17 cellular contexts compared by ENCODE assay signal in genomic region chr1:157442065-157442464, GRCh38.
DNase-seq lines count a peak whose midpoint lies in the region; ATAC-seq, FAIRE-seq and TF ChIP-seq lines count a peak whose summit lies in the region.
"Had no signal": no experiment of that assay in that cellular context is flagged by ENCODE, and none has a peak within 500 bp of the region (broad histone marks: within the 10 kb centered on the region; RNA-seq: fewer than 3 reads in every experiment).

No MANE protein-coding gene starts in this region.

- FAIRE-seq in kidney (lab: Jason Lieb, UNC), result peak; percentile 30
- no peak for FAIRE-seq in small intestine (lab: Jason Lieb, UNC)
- no peak for FAIRE-seq in urothelium cell line (lab: Jason Lieb, UNC)
- FAIRE-seq: H54 had no signal

- peak; percentile 14 for DNase-seq in HT-29 (ENCODE audit: low spot score)
- DNase-seq in kidney, result no peak
- peak; percentile 39 for DNase-seq in small intestine
- no peak for DNase-seq in urothelium cell line (ENCODE audit: low spot score)
- no peak for DNase-seq in UCSD-AML1 (lab: John Stamatoyannopoulos, UW; ENCODE audit: unreplicated experiment)
- DNase-seq: BE2C; CD4-positive, alpha-beta memory T cell; DMS 273 treated with DMSO at 0.1 percent for 48 hours; KBM-7; NCI-H1048; NCI-H146; NCI-H2081 treated with DMSO at 0.1 percent for 48 hours; NCI-H524 treated with DMSO at 0.1 percent for 48 hours had no signal

- ATAC-seq in HG02852 (IDR thresholded peaks at IDR 0.05; ENCODE audit: unreplicated experiment), result no peak

- H3K4me3 ChIP-seq in kidney (ENCODE audit: low read length in 2 of 2) (peak overlapping the region in 1 of 2 donors; percentile 40), mesodermal cell (ENCODE audit: extremely low read depth, insufficient read depth, low read length, poor library complexity, severe bottlenecking) (no peak overlapping the region), small intestine (ENCODE audit: low read depth in 1 of 2, low read length in 2 of 2) (no peak overlapping the region)
- H3K4me3 ChIP-seq: SK-N-MC had no signal

- intact Hi-C loops in kidney (cut with DNase I), result no loop called here

- H3K27ac ChIP-seq in kidney (ENCODE audit: low read depth in 2 of 2, low read length in 2 of 2) (no peak overlapping the region), mesodermal cell (ENCODE audit: low read depth, low read length, severe bottlenecking) (peak overlapping the region; percentile 13), small intestine (ENCODE audit: low read depth in 1 of 2, low read length in 1 of 2) (no peak overlapping the region)
- H3K27ac ChIP-seq: SK-N-MC had no signal

- H3K27me3 ChIP-seq in small intestine (ENCODE audit: control insufficient read depth in 2 of 2, insufficient read depth in 2 of 2, low read length in 2 of 2), result no peaks in the 10 kb centered on the region
- H3K27me3 ChIP-seq: BE2C had no signal

- WGBS in mesodermal cell (ENCODE audit: insufficient coverage in 2 of 2), 2 experiments, result no CpG with 5 or more reads among the region's 1 CpG
- 32 to 63% (median 60%) methylated on average over 1 of the region's 1 CpG for WGBS in small intestine, 3 donors

- H3K9ac ChIP-seq in kidney (ENCODE audit: low read length in 2 of 2), result no peak overlapping the region

- H3K36me3 ChIP-seq in kidney (ENCODE audit: control insufficient read depth in 1 of 2, insufficient read depth in 2 of 2, low read length in 2 of 2) (no peaks in the 10 kb centered on the region), mesodermal cell (ENCODE audit: control insufficient read depth, insufficient read depth, low read length) (no peaks in the 10 kb centered on the region), small intestine (ENCODE audit: control insufficient read depth in 2 of 2, insufficient read depth in 2 of 2, low read length in 2 of 2) (no peaks in the 10 kb centered on the region)
- H3K36me3 ChIP-seq: BE2C had no signal

- H3K9me3 ChIP-seq in kidney (ENCODE audit: control insufficient read depth in 1 of 2, low read length in 2 of 2), result no peaks in the 10 kb centered on the region
- no peaks in the 10 kb centered on the region for H3K9me3 ChIP-seq in mesodermal cell (ENCODE audit: control insufficient read depth, low read length)
- no peaks in the 10 kb centered on the region for H3K9me3 ChIP-seq in small intestine (ENCODE audit: control insufficient read depth, low read depth)
- H3K9me3 ChIP-seq: BE2C had no signal

- TF ChIP-seq CTCF in kidney (IDR thresholded peaks at IDR 0.05; ENCODE audit: borderline replicate concordance, extremely low read depth, insufficient read depth), result no peak

- H3K4me1 ChIP-seq in kidney (ENCODE audit: control insufficient read depth in 1 of 2, insufficient read depth in 1 of 2, low read depth in 1 of 2, low read length in 2 of 2) (peaks cover 5 to 18% of the 10 kb centered on the region in 2 donors), mesodermal cell (ENCODE audit: control insufficient read depth, insufficient read depth, low read length, poor library complexity, severe bottlenecking) (peaks cover 7% of the 10 kb centered on the region), small intestine (ENCODE audit: control insufficient read depth in 2 of 2, insufficient read depth in 1 of 2, low read depth in 1 of 2, low read length in 1 of 2) (no peaks in the 10 kb centered on the region)
- H3K4me1 ChIP-seq: BE2C had no signal

Comparison
In these comparisons a context has a peak if more than half of its experiments do, and no peak if none do; other contexts are left out.
1. DNase-seq: peak in HT-29 (single experiment) and small intestine (single experiment); none in kidney (single experiment), urothelium cell line (single experiment) and UCSD-AML1 (single experiment).